1 cellular context compared by ENCODE assay signal in the genomic region with DNA sequence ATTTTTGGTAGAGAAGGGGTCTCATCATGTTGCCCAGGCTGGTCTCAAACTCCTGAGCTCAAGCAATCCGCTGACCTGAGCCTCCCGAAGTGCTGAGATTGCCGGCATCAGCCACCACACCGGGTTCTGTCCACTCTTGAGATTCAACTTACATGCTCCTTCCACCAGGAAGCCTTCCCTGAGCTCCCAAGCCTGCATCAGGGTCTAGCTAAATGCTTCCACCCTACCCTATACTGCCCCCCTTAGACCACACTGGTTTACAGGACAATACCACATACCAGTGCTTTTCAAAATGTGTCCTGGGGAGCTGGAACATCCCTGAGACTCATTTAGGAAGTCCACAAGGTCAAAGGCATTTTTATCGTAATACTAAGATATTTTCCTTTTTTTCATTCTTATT.
TF ChIP-seq lines count a peak whose summit lies in the region.

No MANE protein-coding gene starts in this region.

TF ChIP-seq in H1, 55 proteins besides CTCF, POLR2A, EP300 and RAD21:
- 0 out of 2 replicates have a peak, but pooled peaks have one; percentile 13 for TF ChIP-seq YY1 (IDR thresholded peaks at IDR 0.05; ENCODE audit: low read depth, low read length)
- peak; percentile 77; the same call in 1 of the 2 replicates for TF ChIP-seq TEAD4 (IDR thresholded peaks at IDR 0.05; ENCODE audit: low read depth, low read length)
- TF ChIP-seq KDM1A (IDR thresholded peaks at IDR 0.05; ENCODE audit: borderline replicate concordance, low read length) = peak; percentile 59; the same call in 1 of the 2 replicates
- TF ChIP-seq BRCA1 (IDR thresholded peaks at IDR 0.05; ENCODE audit: low read depth, low read length) = no peak
